ENCODE assay signal across 14 cellular contexts in genomic region chr16:23518435-23518891, GRCh38. TPM values are rescaled to one million over a fixed set of nuclear protein-coding genes. Genes with fewer than 3 reads are reported as not detected.
DNase-seq lines count a peak whose midpoint lies in the region; ATAC-seq and TF ChIP-seq lines count a peak whose summit lies in the region.
"Had no signal": no experiment of that assay in that cellular context is flagged by ENCODE, and none has a peak within 500 bp of the region (broad histone marks: within the 10 kb centered on the region; RNA-seq: fewer than 3 reads in every experiment).

No MANE protein-coding gene starts in this region.

- H3K36me3 Mint-ChIP-seq in activated naive CD4-positive, alpha-beta T cell treated with anti-CD3 and anti-CD28 coated beads, Interleukin-2, amount 50 U/mL, for 72 hours: peaks cover 9 to 21% of the 10 kb centered on the region in 2 donors

- no peaks in the 10 kb centered on the region for H3K9me2 ChIP-seq in DOHH2 (replicated peaks; ENCODE audit: control insufficient read depth, low read length)

- H3K4me1 ChIP-seq in DOHH2 (ENCODE audit: control insufficient read depth, low read length): peaks cover 100% of the 10 kb centered on the region
- H3K4me1 ChIP-seq: foreskin keratinocyte, SJSA1 had no signal

- no peaks in the 10 kb centered on the region for H3K9me3 Mint-ChIP-seq in activated naive CD4-positive, alpha-beta T cell treated with anti-CD3 and anti-CD28 coated beads, Interleukin-2, amount 50 U/mL, for 72 hours
- H3K9me3 Mint-ChIP-seq: CD4-positive, alpha-beta T cell had no signal

- no peak for TF ChIP-seq CTCF in DOHH2 (IDR thresholded peaks at IDR 0.05; ENCODE audit: low read depth, low read length, poor library complexity, severe bottlenecking)

- H3K27me3 ChIP-seq in DOHH2 (ENCODE audit: control insufficient read depth, low read length): no peaks in the 10 kb centered on the region
- H3K27me3 ChIP-seq: foreskin keratinocyte, SJSA1 had no signal

- DNase-seq in MV-4-11 (lab: John Stamatoyannopoulos, UW) (peak; percentile 99), dermis blood vessel endothelial cell (peak; percentile 74), NCI-H146 (lab: John Stamatoyannopoulos, UW) (no peak)
- no peak for DNase-seq in activated naive CD4-positive, alpha-beta T cell treated with anti-CD3 and anti-CD28 coated beads, Interleukin-2, amount 50 U/mL, for 72 hours (ENCODE audit: low spot score in 2 of 2)
- no peak for DNase-seq in activated CD4-positive, alpha-beta T cell treated with anti-CD3 and anti-CD28 coated beads, Interleukin-2, amount 50 U/mL, for 1 hour
- DNase-seq: activated CD8-positive, alpha-beta memory T cell treated with anti-CD3 and anti-CD28 coated beads, Interleukin-2, amount 50 U/mL, for 4 hours; CD4-positive, alpha-beta T cell; foreskin keratinocyte; mesenchymal stem cell; NCI-H1092 treated with DMSO at 0.1 percent for 48 hours had no signal

- H3K4me3 ChIP-seq in DOHH2 (ENCODE audit: low read length): peak overlapping the region; percentile 69
- H3K4me3 ChIP-seq: SJSA1 had no signal

- H3K4me2 ChIP-seq in DOHH2 (ENCODE audit: low read length): peak overlapping the region; percentile 90

- H3K36me3 ChIP-seq in DOHH2 (ENCODE audit: control insufficient read depth, low read length): peaks cover 43% of the 10 kb centered on the region

- ATAC-seq in GM21447 (IDR thresholded peaks at IDR 0.05; ENCODE audit: unreplicated experiment) (peak; percentile 43), GM18502 (IDR thresholded peaks at IDR 0.05; ENCODE audit: poor library complexity, unreplicated experiment) (no peak)
- ATAC-seq in activated naive CD4-positive, alpha-beta T cell treated with anti-CD3 and anti-CD28 coated beads, Interleukin-2, amount 50 U/mL, for 72 hours: no peak

- peaks cover 6% of the 10 kb centered on the region for H3K9me3 ChIP-seq in DOHH2 (ENCODE audit: control insufficient read depth, insufficient read depth, low read length)
- H3K9me3 ChIP-seq: SJSA1 had no signal

- peaks cover 17% of the 10 kb centered on the region for H3K79me2 ChIP-seq in DOHH2 (ENCODE audit: control insufficient read depth, low read length)

- H4K20me1 ChIP-seq in DOHH2 (ENCODE audit: control insufficient read depth, insufficient read depth, low read depth, low read length): no peaks in the 10 kb centered on the region

- peak overlapping the region; percentile 100 for H3K27ac ChIP-seq in DOHH2 (ENCODE audit: low read depth, low read length)
- H3K27ac ChIP-seq: foreskin keratinocyte, SJSA1 had no signal

- H3K27ac Mint-ChIP-seq in activated naive CD4-positive, alpha-beta T cell treated with anti-CD3 and anti-CD28 coated beads, Interleukin-2, amount 50 U/mL, for 72 hours: peak overlapping the region in 1 of 2 donors; percentile 28
- H3K27ac Mint-ChIP-seq: CD4-positive, alpha-beta T cell had no signal

- peaks cover 73% of the 10 kb centered on the region for H3F3A ChIP-seq in DOHH2 (ENCODE audit: control insufficient read depth, insufficient read depth)

RNA-seq across cellular contexts. Expression of gene GGA2, which starts 8.2 kb away (rescaled TPM):
- 32.1 and 41.4 TPM in 2 replicates for total RNA-seq in dermis blood vessel endothelial cell
- 100 to 1,000 TPM in 1 of 2 donors, 10 to 100 TPM in 1; 83.4 to 120 TPM for total RNA-seq in activated naive CD4-positive, alpha-beta T cell treated with anti-CD3 and anti-CD28 coated beads, Interleukin-2, amount 50 U/mL, for 72 hours

RNA-seq across cellular contexts. Expression of gene EARS2, which starts 38.7 kb away (rescaled TPM):
- total RNA-seq in dermis blood vessel endothelial cell: 27.4 and 36.1 TPM in 2 replicates
- 10 to 100 TPM; 22.9 to 30.6 TPM for total RNA-seq in activated naive CD4-positive, alpha-beta T cell treated with anti-CD3 and anti-CD28 coated beads, Interleukin-2, amount 50 U/mL, for 72 hours

RNA-seq across cellular contexts. Expression of gene UBFD1, which starts 39.1 kb away (rescaled TPM):
- total RNA-seq in dermis blood vessel endothelial cell: 105 and 132 TPM in 2 replicates
- total RNA-seq in activated naive CD4-positive, alpha-beta T cell treated with anti-CD3 and anti-CD28 coated beads, Interleukin-2, amount 50 U/mL, for 72 hours: 10 to 100 TPM; 44.0 to 61.5 TPM

Comparison
In these comparisons a context has a peak if more than half of its experiments do, and no peak if none do; other contexts are left out.
1. DNase-seq: peak in MV-4-11 (single experiment) and dermis blood vessel endothelial cell (single experiment); none in activated naive CD4-positive, alpha-beta T cell treated with anti-CD3 and anti-CD28 coated beads, Interleukin-2, amount 50 U/mL, for 72 hours (0 of 2), activated CD4-positive, alpha-beta T cell treated with anti-CD3 and anti-CD28 coated beads, Interleukin-2, amount 50 U/mL, for 1 hour (single experiment) and NCI-H146 (single experiment).